9 cellular contexts compared by ENCODE assay signal in the genomic region with DNA sequence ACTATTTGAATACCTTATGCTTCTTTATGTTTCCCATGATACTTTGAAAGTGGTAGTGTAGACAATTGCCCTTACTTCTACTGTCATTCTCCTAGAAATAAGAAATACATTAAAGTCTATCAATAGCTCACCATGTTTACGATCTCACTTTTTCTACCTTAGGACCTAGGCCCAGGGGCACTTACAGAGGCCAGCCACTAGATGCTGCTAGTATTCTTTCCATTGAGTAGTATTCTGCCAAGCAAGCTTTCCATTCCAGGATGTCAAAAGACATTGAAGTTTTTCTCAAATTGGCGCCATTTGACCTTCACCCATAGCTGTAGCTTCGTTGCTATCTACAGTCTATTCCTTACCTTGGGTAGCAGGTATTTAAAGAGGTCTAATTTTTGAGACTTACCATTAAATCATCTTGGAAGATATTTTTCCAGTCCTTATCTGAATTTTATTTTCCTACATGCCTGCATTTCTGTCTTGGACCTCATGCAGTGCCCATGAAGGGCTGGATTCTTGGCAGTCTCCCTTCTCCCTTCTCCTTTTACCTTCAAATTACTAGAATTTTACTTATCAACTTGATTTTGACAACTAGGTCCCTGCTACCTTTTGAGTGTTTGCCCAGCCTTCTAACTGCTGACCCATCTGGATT.
DNase-seq lines count a peak whose midpoint lies in the region; ATAC-seq, FAIRE-seq and TF ChIP-seq lines count a peak whose summit lies in the region.
"Had no signal": no experiment of that assay in that cellular context is flagged by ENCODE, and none has a peak within 500 bp of the region (broad histone marks: within the 10 kb centered on the region; RNA-seq: fewer than 3 reads in every experiment).

No MANE protein-coding gene starts in this region.

- FAIRE-seq in bronchial epithelial cell (lab: Jason Lieb, UNC): no peak

- H3K4me3 ChIP-seq in bronchial epithelial cell (ENCODE audit: low read depth, low read length): no peak overlapping the region
- no peak overlapping the region for H3K4me3 ChIP-seq in lung
- H3K4me3 ChIP-seq: SJSA1 had no signal

- no peak overlapping the region for H3K27ac ChIP-seq in lung (ENCODE audit: low read depth in 1 of 2, low read length in 1 of 2)
- H3K27ac ChIP-seq: SJSA1 had no signal

- no peak overlapping the region for H3K4me3 Mint-ChIP-seq in effector memory CD8-positive, alpha-beta T cell

- H3K36me3 ChIP-seq in bronchial epithelial cell (ENCODE audit: control insufficient read depth, insufficient read depth, low read length) (no peaks in the 10 kb centered on the region), lung (ENCODE audit: control insufficient read depth in 2 of 2, insufficient read depth in 2 of 2, low read length in 2 of 2) (no peaks in the 10 kb centered on the region)
- H3K36me3 ChIP-seq: SJSA1 had no signal

- ATAC-seq in GM21367 (IDR thresholded peaks at IDR 0.05; ENCODE audit: unreplicated experiment) (peak; percentile 90), lung (ENCODE audit: insufficient read depth, low FRiP score) (no peak), GM21423 (IDR thresholded peaks at IDR 0.05; ENCODE audit: unreplicated experiment) (no peak)
- ATAC-seq in effector memory CD8-positive, alpha-beta T cell (replicated peaks): no peak

- H3K9me3 Mint-ChIP-seq in effector memory CD8-positive, alpha-beta T cell: no peaks in the 10 kb centered on the region

- H3K27me3 ChIP-seq in bronchial epithelial cell (ENCODE audit: control insufficient read depth, insufficient read depth, low read length) (no peaks in the 10 kb centered on the region), lung (ENCODE audit: control insufficient read depth, insufficient read depth) (no peaks in the 10 kb centered on the region)
- H3K27me3 ChIP-seq: SJSA1 had no signal

- TF ChIP-seq CTCF in bronchial epithelial cell (IDR thresholded peaks at IDR 0.05; ENCODE audit: insufficient read depth, low read length, severe bottlenecking) (peak; percentile 86), lung (IDR thresholded peaks at IDR 0.05; ENCODE audit: control extremely low read depth, extremely low read depth) (peak; percentile 21)

- no peak overlapping the region for H3K27ac Mint-ChIP-seq in effector memory CD8-positive, alpha-beta T cell

- no peaks in the 10 kb centered on the region for H3K4me1 ChIP-seq in lung (ENCODE audit: control insufficient read depth in 2 of 2, insufficient read depth in 2 of 2, low read length in 2 of 2)
- H3K4me1 ChIP-seq: SJSA1 had no signal

- H3K4me1 Mint-ChIP-seq in effector memory CD8-positive, alpha-beta T cell (ENCODE audit: low read depth in 2 of 2): no peaks in the 10 kb centered on the region

- H3K9me3 ChIP-seq in lung (ENCODE audit: control insufficient read depth in 2 of 2, insufficient read depth in 1 of 2, low read length in 1 of 2): no peaks in the 10 kb centered on the region
- H3K9me3 ChIP-seq: SJSA1 had no signal

- DNase-seq in DMS114 treated with DMSO at 0.1 percent for 48 hours (lab: John Stamatoyannopoulos, UW; ENCODE audit: unreplicated experiment) (peak; percentile 89), HPDE6-E6E7 (ENCODE audit: extremely low spot score) (peak; percentile 48), NCI-H82 treated with DMSO at 0.1 percent for 48 hours (lab: John Stamatoyannopoulos, UW; ENCODE audit: unreplicated experiment) (peak; percentile 74), bronchial epithelial cell (ENCODE audit: low read depth) (peak; percentile 51), lung (ENCODE audit: low spot score) (no peak)
- DNase-seq in effector memory CD8-positive, alpha-beta T cell: no peak

- WGBS in lung, 2 donors: 47% methylated on average over 3 of the region's 3 CpGs

- no peaks in the 10 kb centered on the region for H3K36me3 Mint-ChIP-seq in effector memory CD8-positive, alpha-beta T cell (ENCODE audit: insufficient read depth)

- H3K27me3 Mint-ChIP-seq in effector memory CD8-positive, alpha-beta T cell: no peaks in the 10 kb centered on the region

Comparison
In these comparisons a context has a peak if more than half of its experiments do, and no peak if none do; other contexts are left out.
1. DNase-seq: peak in DMS114 treated with DMSO at 0.1 percent for 48 hours (single experiment), HPDE6-E6E7 (single experiment), NCI-H82 treated with DMSO at 0.1 percent for 48 hours (single experiment) and bronchial epithelial cell (single experiment); none in lung (single experiment) and effector memory CD8-positive, alpha-beta T cell (0 of 3).